Comparison of ENCODE assay signal across 29 cellular contexts in genomic region chr1:172165403-172165802, GRCh38.
"Had no signal": no experiment of that assay in that cellular context is flagged by ENCODE, and none has a peak within 500 bp of the region (broad histone marks: within the 10 kb centered on the region; RNA-seq: fewer than 3 reads in every experiment).

No MANE protein-coding gene starts in this region.

- H3K4me3 ChIP-seq: colonic mucosa, left lung, pancreas, right lobe of liver, stomach, thyroid gland, upper lobe of left lung had no signal

- H3K27ac ChIP-seq: colonic mucosa, epithelial cell of prostate, left lung, neutrophil, pancreas, right lobe of liver, stomach, thyroid gland, upper lobe of left lung had no signal

- H3K4me3 Mint-ChIP-seq: central memory CD8-positive, alpha-beta T cell; dendritic cell treated with granulocyte-macrophage colony-stimulating factor and Interleukin-4, amounts not matched to agents 40 ng/mL and 50 ng/mL, for 4 days; endodermal cell; immature natural killer cell; natural killer cell; neural crest cell; stimulated activated effector memory CD8-positive, alpha-beta T cell treated with anti-CD3 and anti-CD28 coated beads, Interleukin-12 subunit alpha, Interleukin-12 subunit beta, amount 100 ng/mL, for 72 hours had no signal

- H3K36me3 ChIP-seq: colonic mucosa, left lung, neutrophil, pancreas, right lobe of liver, stomach, thyroid gland, upper lobe of left lung had no signal

- DNase-seq: colonic mucosa; effector CD8-positive, alpha-beta T cell; endodermal cell; foreskin melanocyte; hypothalamus; immature natural killer cell; islet precursor cell; kidney glomerular epithelial cell; left lung; mesendoderm; natural killer cell; pancreas; right lobe of liver; small intestine; stimulated activated CD4-positive, alpha-beta T cell treated with anti-CD3 and anti-CD28 coated beads, Interleukin-2, amount 100 ng/mL, for 24 hours; stimulated activated CD4-positive, alpha-beta T cell treated with anti-CD3 and anti-CD28 coated beads, Interleukin-4, amount 100 ng/mL, for 24 hours; stimulated activated naive CD4-positive, alpha-beta T cell treated with Interleukin-2 at 50 U/mL for 16 hours; stomach; thyroid gland; upper lobe of left lung had no signal

- FAIRE-seq: pancreas, small intestine, urothelium cell line had no signal

- H3K27ac Mint-ChIP-seq: dendritic cell treated with granulocyte-macrophage colony-stimulating factor and Interleukin-4, amounts not matched to agents 40 ng/mL and 50 ng/mL, for 4 days; endodermal cell; immature natural killer cell; natural killer cell; progenitor cell of endocrine pancreas; stimulated activated effector memory CD8-positive, alpha-beta T cell treated with anti-CD3 and anti-CD28 coated beads, Interleukin-12 subunit alpha, Interleukin-12 subunit beta, amount 100 ng/mL, for 72 hours had no signal

- H3K27me3 Mint-ChIP-seq: central memory CD8-positive, alpha-beta T cell; dendritic cell treated with granulocyte-macrophage colony-stimulating factor and Interleukin-4, amounts not matched to agents 40 ng/mL and 50 ng/mL, for 4 days; progenitor cell of endocrine pancreas had no signal

- H3K4me1 Mint-ChIP-seq: central memory CD8-positive, alpha-beta T cell; endodermal cell; immature natural killer cell; natural killer cell; neural crest cell; stimulated activated effector memory CD8-positive, alpha-beta T cell treated with anti-CD3 and anti-CD28 coated beads, Interleukin-12 subunit alpha, Interleukin-12 subunit beta, amount 100 ng/mL, for 72 hours had no signal

- H3K9me3 Mint-ChIP-seq: central memory CD8-positive, alpha-beta T cell; dendritic cell treated with granulocyte-macrophage colony-stimulating factor and Interleukin-4, amounts not matched to agents 40 ng/mL and 50 ng/mL, for 4 days; endodermal cell; immature natural killer cell; natural killer cell; neural crest cell; stimulated activated effector memory CD8-positive, alpha-beta T cell treated with anti-CD3 and anti-CD28 coated beads, Interleukin-12 subunit alpha, Interleukin-12 subunit beta, amount 100 ng/mL, for 72 hours had no signal

- H3K36me3 Mint-ChIP-seq: immature natural killer cell; natural killer cell; stimulated activated effector memory CD8-positive, alpha-beta T cell treated with anti-CD3 and anti-CD28 coated beads, Interleukin-12 subunit alpha, Interleukin-12 subunit beta, amount 100 ng/mL, for 72 hours had no signal

- ATAC-seq: esophagus mucosa; left lung; natural killer cell; pancreas; right lobe of liver; stimulated activated effector memory CD8-positive, alpha-beta T cell treated with anti-CD3 and anti-CD28 coated beads, Interleukin-12 subunit alpha, Interleukin-12 subunit beta, amount 100 ng/mL, for 72 hours had no signal

- H3K27me3 ChIP-seq: colonic mucosa, left lung, neutrophil, pancreas, right lobe of liver, stomach, thyroid gland, upper lobe of left lung had no signal

- H3K9me3 ChIP-seq: colonic mucosa, left lung, neutrophil, pancreas, right lobe of liver, stomach, thyroid gland, upper lobe of left lung had no signal

- H3K4me1 ChIP-seq: colonic mucosa, left lung, right lobe of liver, thyroid gland had no signal
